9 cellular contexts compared by ENCODE assay signal in the genomic region with DNA sequence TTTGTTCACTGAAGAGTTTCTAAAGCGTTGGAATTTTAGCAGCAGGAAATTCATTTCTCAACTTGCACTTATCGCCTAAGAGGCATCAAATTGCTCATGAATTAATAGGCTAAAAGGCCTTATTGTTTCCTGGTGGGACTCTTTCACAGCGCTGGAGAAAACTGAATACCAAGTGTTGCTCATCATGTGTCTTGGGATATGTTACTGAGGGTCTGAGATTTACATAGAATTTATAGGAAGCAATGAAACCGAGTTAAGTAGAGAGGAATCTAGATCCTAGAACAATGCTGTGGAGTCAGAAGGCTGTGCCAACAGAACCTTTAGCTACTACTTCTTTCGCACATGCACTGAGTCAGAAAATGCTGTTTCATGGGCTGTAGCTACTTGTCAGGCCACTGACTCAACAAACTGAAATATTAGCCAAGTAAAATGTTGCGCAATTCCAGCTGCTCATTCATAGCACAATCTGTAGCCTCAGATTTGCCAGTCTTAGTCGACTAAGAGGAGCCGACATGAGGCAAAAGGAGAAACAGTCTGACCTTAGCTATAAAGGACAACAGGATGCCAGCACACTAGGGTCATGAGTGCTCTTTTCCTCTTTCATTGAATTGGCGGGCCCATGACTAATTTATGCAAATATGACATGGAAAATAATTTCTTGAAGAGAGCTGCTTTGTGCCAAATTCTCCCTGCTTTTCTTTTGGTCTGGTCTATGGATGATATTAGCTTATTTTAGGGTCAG. TPM values are rescaled to one million over a fixed set of nuclear protein-coding genes. Genes with fewer than 3 reads are reported as not detected.
A peak's percentile ranks its signal among the peaks of the same experiment; 100 is the strongest.
DNase-seq lines count a peak whose midpoint lies in the region; ATAC-seq, FAIRE-seq and TF ChIP-seq lines count a peak whose summit lies in the region.
"Had no signal": no experiment of that assay in that cellular context is flagged by ENCODE, and none has a peak within 500 bp of the region (broad histone marks: within the 10 kb centered on the region; RNA-seq: fewer than 3 reads in every experiment).

No MANE protein-coding gene starts in this region.

- TF ChIP-seq CTCF in HL-60 (IDR thresholded peaks at IDR 0.05; ENCODE audit: insufficient read depth, low read length): no peak

- no peak for ATAC-seq in HG02588 (IDR thresholded peaks at IDR 0.05; ENCODE audit: unreplicated experiment)
- ATAC-seq in GM21390 (IDR thresholded peaks at IDR 0.05; ENCODE audit: unreplicated experiment): no peak

- no peak for TF ChIP-seq POLR2A in GM12891 (IDR thresholded peaks at IDR 0.05; ENCODE audit: low read depth, low read length)

- FAIRE-seq in GM12891 (lab: Jason Lieb, UNC): no peak

- no peak overlapping the region for H3K4me3 ChIP-seq in HL-60 (replicated peaks; ENCODE audit: insufficient read depth, low read length)

- DNase-seq in CD1c-positive myeloid dendritic cell (ENCODE audit: extremely low spot score) (peak; percentile 97), HL-60 (ENCODE audit: low read depth in 1 of 2, low spot score in 1 of 2) (peak; percentile 96 to 98), SKM-1 (lab: John Stamatoyannopoulos, UW; ENCODE audit: unreplicated experiment) (peak; percentile 93), foreskin melanocyte (peak; percentile 99), renal cortical epithelial cell (ENCODE audit: low read depth) (peak; percentile 100), GM12891 (ENCODE audit: insufficient read length, low spot score) (no peak)
- DNase-seq: activated naive CD8-positive, alpha-beta T cell treated with anti-CD3 and anti-CD28 coated beads, Interleukin-2, amount 10 ng/mL, durations not matched to agents 7 days and 5 days had no signal

- H3K27ac ChIP-seq in HL-60 (replicated peaks): peak overlapping the region; percentile 77

- H3K27me3 ChIP-seq in HL-60 (ENCODE audit: insufficient read depth, poor library complexity, severe bottlenecking): no peaks in the 10 kb centered on the region

TF ChIP-seq in GM12891, 5 proteins besides CTCF, POLR2A, EP300 and RAD21:
- TF ChIP-seq POLR2AphosphoS5 (IDR thresholded peaks at IDR 0.05; ENCODE audit: low read depth, low read length): no peak
- no peak for TF ChIP-seq PAX5 (IDR thresholded peaks at IDR 0.05; ENCODE audit: insufficient read depth, low read length, severe bottlenecking)

RNA-seq across cellular contexts. Expression of gene CXCL8, which starts 35.9 kb away (rescaled TPM):
- 110 and 1,468 TPM in 2 replicates for total RNA-seq in renal cortical epithelial cell
- polyA plus RNA-seq in GM12891 (2012; ENCODE audit: low read depth, missing spikeins): 0.60 TPM
